Comparison of ENCODE assay signal across 8 cellular contexts in genomic region chr6:29887330-29887818, GRCh38. TPM values are rescaled to one million over a fixed set of nuclear protein-coding genes. Genes with fewer than 3 reads are reported as not detected.
DNase-seq lines count a peak whose midpoint lies in the region; ATAC-seq and TF ChIP-seq lines count a peak whose summit lies in the region.

No MANE protein-coding gene starts in this region.

- H3K27ac Mint-ChIP-seq in activated naive CD4-positive, alpha-beta T cell treated with anti-CD3 and anti-CD28 coated beads, Interleukin-2, amount 50 U/mL, for 24 hours, result no peak overlapping the region

- H3K27me3 ChIP-seq in GM23248 (replicated peaks; ENCODE audit: insufficient read depth), result no peaks in the 10 kb centered on the region
- H3K27me3 ChIP-seq in heart left ventricle, result no peaks in the 10 kb centered on the region
- H3K27me3 ChIP-seq in rectal smooth muscle tissue (ENCODE audit: control insufficient read depth, insufficient read depth, low read length), result no peaks in the 10 kb centered on the region

- no peak for TF ChIP-seq POLR2A in heart left ventricle (IDR thresholded peaks at IDR 0.05)

- H3K9me2 ChIP-seq in GM23248 (ENCODE audit: insufficient read depth), result no peaks in the 10 kb centered on the region

- in situ Hi-C loops in GM23248 (cut with MboI), result no loop called here

- 1 to 2% methylated on average over 28 of the region's 28 CpGs for WGBS in GM23248 (ENCODE audit: low coverage in 1 of 2, low lambda C conversion rate in 2 of 2, missing lambda C conversion rate in 2 of 2), 2 experiments
- WGBS in heart left ventricle, 4 donors, result 9 to 18% (median 15%) methylated on average over 11 to 28 of the region's 28 CpGs; no CpG with 5 or more reads in 1 of the 4 donors

- H2AFZ ChIP-seq in GM23248, result peak overlapping the region; percentile 92

- DNase-seq in EH (ENCODE audit: low read depth) (peak; percentile 32), GM23248 (peak; percentile 64), NCI-H1092 treated with DMSO at 0.1 percent for 48 hours (lab: John Stamatoyannopoulos, UW) (peak; percentile 0), heart left ventricle (peak in 4 of 5 donors; percentile 30 to 51 (median 38)), T1000 (lab: John Stamatoyannopoulos, UW) (no peak), GDM1 (lab: John Stamatoyannopoulos, UW) (no peak)

- H3K4me1 ChIP-seq in GM23248 (ENCODE audit: insufficient read depth), result 0 out of 2 replicates have a peak, but pooled peaks cover 3% of the 10 kb centered on the region
- H3K4me1 ChIP-seq in heart left ventricle, result peaks cover 0 to 17% (median 0%) of the 10 kb centered on the region in 12 donors
- no peaks in the 10 kb centered on the region for H3K4me1 ChIP-seq in rectal smooth muscle tissue (ENCODE audit: control insufficient read depth, insufficient read depth, low read length)

- peak in 1 of 12 donors; percentile 15 for TF ChIP-seq CTCF in heart left ventricle (IDR thresholded peaks at IDR 0.05)

- intact Hi-C loops in heart left ventricle (cut with DNase I), result loop anchor here in 6 of 10 donors (2.0 to 5.0 kb wide), 5 partner anchors 35 to 90 kb away; partner anchors contain the start of gene HLA-A (in 1 of the 6)

- H3K9ac ChIP-seq in GM23248, result peak overlapping the region; percentile 88
- H3K9ac ChIP-seq in rectal smooth muscle tissue (ENCODE audit: low read length), result peak overlapping the region; percentile 89

- H3K4me1 Mint-ChIP-seq in activated naive CD4-positive, alpha-beta T cell treated with anti-CD3 and anti-CD28 coated beads, Interleukin-2, amount 50 U/mL, for 24 hours, result peaks cover 9% of the 10 kb centered on the region

- H3K9me3 Mint-ChIP-seq in activated naive CD4-positive, alpha-beta T cell treated with anti-CD3 and anti-CD28 coated beads, Interleukin-2, amount 50 U/mL, for 24 hours, result no peaks in the 10 kb centered on the region

- peak overlapping the region; percentile 84 for H3K4me3 Mint-ChIP-seq in activated naive CD4-positive, alpha-beta T cell treated with anti-CD3 and anti-CD28 coated beads, Interleukin-2, amount 50 U/mL, for 24 hours

- peak; percentile 13 to 60 (median 56) for ATAC-seq in heart left ventricle

- H3K4me3 ChIP-seq in GM23248 (peak overlapping the region; percentile 82), heart left ventricle (peak overlapping the region in 11 of 12 donors; percentile 50 to 93 (median 70)), rectal smooth muscle tissue (ENCODE audit: low read length) (peak overlapping the region; percentile 92)

- peak overlapping the region; percentile 81 for H3K4me2 ChIP-seq in GM23248 (ENCODE audit: unreplicated experiment)

- H3K27me3 Mint-ChIP-seq in activated naive CD4-positive, alpha-beta T cell treated with anti-CD3 and anti-CD28 coated beads, Interleukin-2, amount 50 U/mL, for 24 hours, result no peaks in the 10 kb centered on the region

- H3K9me3 ChIP-seq in GM23248 (ENCODE audit: low read depth) (no peaks in the 10 kb centered on the region), heart left ventricle (no peaks in the 10 kb centered on the region)

- H3F3A ChIP-seq in GM23248 (ENCODE audit: insufficient read depth), result no peaks in the 10 kb centered on the region

- H3K27ac ChIP-seq in GM23248, result 0 out of 2 replicates have a peak overlapping the region, but pooled peaks have one; percentile 21
- peak overlapping the region in 11 of 12 donors; percentile 49 to 96 (median 87) for H3K27ac ChIP-seq in heart left ventricle
- H3K27ac ChIP-seq in rectal smooth muscle tissue (ENCODE audit: low read depth, low read length), result peak overlapping the region; percentile 94

- H3K36me3 Mint-ChIP-seq in activated naive CD4-positive, alpha-beta T cell treated with anti-CD3 and anti-CD28 coated beads, Interleukin-2, amount 50 U/mL, for 24 hours, result peaks cover 5% of the 10 kb centered on the region

- no peaks in the 10 kb centered on the region for H3K36me3 ChIP-seq in GM23248 (ENCODE audit: low read depth)
- no peaks in the 10 kb centered on the region for H3K36me3 ChIP-seq in heart left ventricle
- H3K36me3 ChIP-seq in rectal smooth muscle tissue (ENCODE audit: control insufficient read depth, insufficient read depth, low read length), result no peaks in the 10 kb centered on the region

- no peaks in the 10 kb centered on the region for H4K20me1 ChIP-seq in GM23248 (ENCODE audit: insufficient read depth)

- no peaks in the 10 kb centered on the region for H3K79me2 ChIP-seq in GM23248 (ENCODE audit: insufficient read depth)

RNA-seq across cellular contexts. Expression of gene HLA-A, which starts 55.0 kb away (rescaled TPM):
- total RNA-seq in GM23248 (2014; rRNA removed; shearing (Covaris generic)), result 546 and 634 TPM in 2 replicates
- 508 and 529 TPM in 2 replicates for polyA plus RNA-seq in GM23248 (2016; fragmentation: Nextera tagmentation; extraction: Ambion mirVana)
- total RNA-seq in heart left ventricle, result 1,000 to 10,000 TPM in 1 of 9 donors, 100 to 1,000 TPM in 8; 263 to 1,427 (median 361) TPM
- polyA plus RNA-seq in heart left ventricle, result 1,000 to 10,000 TPM in 1 of 2 donors, 100 to 1,000 TPM in 1; 299 to 1,581 TPM

RNA-seq across cellular contexts. Expression of gene HLA-G, which starts 59.7 kb away (rescaled TPM):
- not detected in 2 replicates for total RNA-seq in GM23248 (2014; rRNA removed; shearing (Covaris generic))
- polyA plus RNA-seq in GM23248 (2016; fragmentation: Nextera tagmentation; extraction: Ambion mirVana) (1.5 and 1.7 TPM in 2 replicates), heart left ventricle (under 1 TPM in 1 of 2 donors, not detected in 1; 0.24 TPM)
- under 1 TPM in 3 of 9 donors, not detected in 6; 0.23 to 0.77 (median 0.64) TPM for total RNA-seq in heart left ventricle

Comparison
In these comparisons a context has a peak if more than half of its experiments do, and no peak if none do; other contexts are left out.
1. DNase-seq: peak in EH (single experiment), GM23248 (single experiment), NCI-H1092 treated with DMSO at 0.1 percent for 48 hours (single experiment) and heart left ventricle (4 of 5); none in T1000 (single experiment) and GDM1 (single experiment).
2. H3K27ac ChIP-seq: peak in every context shown above with its lines; median percentile 94 in rectal smooth muscle tissue; 87 in heart left ventricle; 21 in GM23248.
3. Peak in every context shown above with its lines, with median percentiles within 50 percentile points of each other: H3K4me3 ChIP-seq.